Comparison of ENCODE assay signal across 2 cellular contexts in genomic region chr15:48182749-48183148, GRCh38.
TF ChIP-seq lines count a peak whose summit lies in the region.

No MANE protein-coding gene starts in this region.

TF ChIP-seq in A549, 52 proteins besides CTCF, POLR2A, EP300 and RAD21:
- TF ChIP-seq CHD4 (IDR thresholded peaks at IDR 0.05; ENCODE audit: borderline replicate concordance), result no peak
- TF ChIP-seq, protein P1, sequence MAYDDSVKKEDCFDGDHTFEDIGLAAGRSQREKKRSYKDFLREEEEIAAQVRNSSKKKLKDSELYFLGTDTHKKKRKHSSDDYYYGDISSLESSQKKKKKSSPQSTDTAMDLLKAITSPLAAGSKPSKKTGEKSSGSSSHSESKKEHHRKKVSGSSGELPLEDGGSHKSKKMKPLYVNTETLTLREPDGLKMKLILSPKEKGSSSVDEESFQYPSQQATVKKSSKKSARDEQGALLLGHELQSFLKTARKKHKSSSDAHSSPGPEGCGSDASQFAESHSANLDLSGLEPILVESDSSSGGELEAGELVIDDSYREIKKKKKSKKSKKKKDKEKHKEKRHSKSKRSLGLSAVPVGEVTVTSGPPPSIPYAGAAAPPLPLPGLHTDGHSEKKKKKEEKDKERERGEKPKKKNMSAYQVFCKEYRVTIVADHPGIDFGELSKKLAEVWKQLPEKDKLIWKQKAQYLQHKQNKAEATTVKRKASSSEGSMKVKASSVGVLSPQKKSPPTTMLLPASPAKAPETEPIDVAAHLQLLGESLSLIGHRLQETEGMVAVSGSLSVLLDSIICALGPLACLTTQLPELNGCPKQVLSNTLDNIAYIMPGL (CRISPR knock-in tag; IDR thresholded peaks at IDR 0.05; ENCODE audit: borderline replicate concordance), result no peak
- TF ChIP-seq MAFK (IDR thresholded peaks at IDR 0.05; ENCODE audit: partially characterized antibody), result peak; percentile 52

TF ChIP-seq in K562, 482 proteins besides CTCF, POLR2A, EP300 and RAD21:
- TF ChIP-seq JUNB (CRISPR knock-in tag; conservative IDR thresholded peaks at IDR 0.05) (no peak), ZNF316 (IDR thresholded peaks at IDR 0.05) (peak; percentile 33; the same call in 1 of the 2 replicates), ZNF324 (CRISPR knock-in tag; IDR thresholded peaks at IDR 0.05) (no peak), MAFG (tag; conservative IDR thresholded peaks at IDR 0.05) (0 out of 2 replicates have a peak, but pooled peaks have one; percentile 27), PATZ1 (CRISPR knock-in tag; IDR thresholded peaks at IDR 0.05; ENCODE audit: borderline replicate concordance) (no peak)
TF ChIP-seq in K562: peak in this region for 2.
